ENCODE assay signal across 1 cellular context in genomic region chr12:92070864-92071445, GRCh38.
TF ChIP-seq lines count a peak whose summit lies in the region.

No MANE protein-coding gene starts in this region.

TF ChIP-seq in HepG2, 621 proteins besides CTCF, POLR2A, EP300 and RAD21 (continued from another document and continues in another):
- peak; percentile 95 for TF ChIP-seq ZGPAT (CRISPR knock-in tag; IDR thresholded peaks at IDR 0.05)
- TF ChIP-seq, protein P1, sequence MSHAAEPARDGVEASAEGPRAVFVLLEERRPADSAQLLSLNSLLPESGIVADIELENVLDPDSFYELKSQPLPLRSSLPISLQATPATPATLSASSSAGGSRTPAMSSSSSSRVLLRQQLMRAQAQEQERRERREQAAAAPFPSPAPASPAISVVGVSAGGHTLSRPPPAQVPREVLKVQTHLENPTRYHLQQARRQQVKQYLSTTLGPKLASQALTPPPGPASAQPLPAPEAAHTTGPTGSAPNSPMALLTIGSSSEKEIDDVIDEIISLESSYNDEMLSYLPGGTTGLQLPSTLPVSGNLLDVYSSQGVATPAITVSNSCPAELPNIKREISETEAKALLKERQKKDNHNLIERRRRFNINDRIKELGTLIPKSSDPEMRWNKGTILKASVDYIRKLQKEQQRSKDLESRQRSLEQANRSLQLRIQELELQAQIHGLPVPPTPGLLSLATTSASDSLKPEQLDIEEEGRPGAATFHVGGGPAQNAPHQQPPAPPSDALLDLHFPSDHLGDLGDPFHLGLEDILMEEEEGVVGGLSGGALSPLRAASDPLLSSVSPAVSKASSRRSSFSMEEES (CRISPR knock-in tag; IDR thresholded peaks at IDR 0.05): peak; percentile 77
- peak; percentile 78 for TF ChIP-seq NR2F6 (IDR thresholded peaks at IDR 0.05)
- TF ChIP-seq NR2F6 (CRISPR knock-in tag; IDR thresholded peaks at IDR 0.05): peak; percentile 85
- TF ChIP-seq BCL6 (CRISPR knock-in tag; IDR thresholded peaks at IDR 0.05): peak; percentile 95
- TF ChIP-seq ZUFSP (CRISPR knock-in tag; IDR thresholded peaks at IDR 0.05; ENCODE audit: borderline replicate concordance): no peak
- TF ChIP-seq RXRB (CRISPR knock-in tag; IDR thresholded peaks at IDR 0.05; ENCODE audit: borderline replicate concordance): peak; percentile 91
- 0 out of 2 replicates have a peak, but pooled peaks have one; percentile 75 for TF ChIP-seq SP140L (CRISPR knock-in tag; IDR thresholded peaks at IDR 0.05; ENCODE audit: borderline replicate concordance)
- TF ChIP-seq ZNF775 (CRISPR knock-in tag; IDR thresholded peaks at IDR 0.05; ENCODE audit: borderline replicate concordance): no peak
- no peak for TF ChIP-seq BORCS8-MEF2B (CRISPR knock-in tag; IDR thresholded peaks at IDR 0.05)
- TF ChIP-seq TEAD2 (CRISPR knock-in tag; IDR thresholded peaks at IDR 0.05): no peak
- TF ChIP-seq MLX (CRISPR knock-in tag; IDR thresholded peaks at IDR 0.05): peak; percentile 62; the same call in 1 of the 2 replicates
- no peak for TF ChIP-seq LCORL (IDR thresholded peaks at IDR 0.05)
- TF ChIP-seq LCORL (CRISPR knock-in tag; IDR thresholded peaks at IDR 0.05): 0 out of 2 replicates have a peak, but pooled peaks have one; percentile 42
- no peak for TF ChIP-seq NONO (IDR thresholded peaks at IDR 0.05)
- peak; percentile 67; the same call in 1 of the 2 replicates for TF ChIP-seq NONO (CRISPR knock-in tag; conservative IDR thresholded peaks at IDR 0.05)
- TF ChIP-seq ZNF33B (CRISPR knock-in tag; IDR thresholded peaks at IDR 0.05): no peak
- 0 out of 2 replicates have a peak, but pooled peaks have one; percentile 28 for TF ChIP-seq SALL2 (CRISPR knock-in tag; IDR thresholded peaks at IDR 0.05)
- TF ChIP-seq ZNF792 (CRISPR knock-in tag; IDR thresholded peaks at IDR 0.05): peak; percentile 91
- TF ChIP-seq MTF2 (CRISPR knock-in tag; IDR thresholded peaks at IDR 0.05; ENCODE audit: borderline replicate concordance): no peak
- TF ChIP-seq CHD2 (IDR thresholded peaks at IDR 0.05; ENCODE audit: low read depth, low read length): no peak
- TF ChIP-seq NCOA2 (CRISPR knock-in tag; IDR thresholded peaks at IDR 0.05): peak; percentile 93
- TF ChIP-seq CERS6 (CRISPR knock-in tag; IDR thresholded peaks at IDR 0.05): no peak
- no peak for TF ChIP-seq SOX6 (IDR thresholded peaks at IDR 0.05)
- peak; percentile 87 for TF ChIP-seq SOX6 (CRISPR knock-in tag; IDR thresholded peaks at IDR 0.05)
- TF ChIP-seq KDM3A (CRISPR knock-in tag; IDR thresholded peaks at IDR 0.05; ENCODE audit: low read depth): peak; percentile 63; the same call in 1 of the 2 replicates
- TF ChIP-seq ZSCAN25 (CRISPR knock-in tag; IDR thresholded peaks at IDR 0.05): no peak
- TF ChIP-seq NFKBIZ (CRISPR knock-in tag; IDR thresholded peaks at IDR 0.05): peak; percentile 88
- peak; percentile 85 for TF ChIP-seq ZNF609 (CRISPR knock-in tag; IDR thresholded peaks at IDR 0.05; ENCODE audit: borderline replicate concordance)
- TF ChIP-seq SP1 (IDR thresholded peaks at IDR 0.05): no peak
- peak; percentile 38; the same call in 1 of the 2 replicates for TF ChIP-seq SP1 (CRISPR knock-in tag; IDR thresholded peaks at IDR 0.05)
- peak; percentile 49; the same call in 1 of the 2 replicates for TF ChIP-seq SPEN (CRISPR knock-in tag; IDR thresholded peaks at IDR 0.05; ENCODE audit: low read depth)
- TF ChIP-seq, protein P2, sequence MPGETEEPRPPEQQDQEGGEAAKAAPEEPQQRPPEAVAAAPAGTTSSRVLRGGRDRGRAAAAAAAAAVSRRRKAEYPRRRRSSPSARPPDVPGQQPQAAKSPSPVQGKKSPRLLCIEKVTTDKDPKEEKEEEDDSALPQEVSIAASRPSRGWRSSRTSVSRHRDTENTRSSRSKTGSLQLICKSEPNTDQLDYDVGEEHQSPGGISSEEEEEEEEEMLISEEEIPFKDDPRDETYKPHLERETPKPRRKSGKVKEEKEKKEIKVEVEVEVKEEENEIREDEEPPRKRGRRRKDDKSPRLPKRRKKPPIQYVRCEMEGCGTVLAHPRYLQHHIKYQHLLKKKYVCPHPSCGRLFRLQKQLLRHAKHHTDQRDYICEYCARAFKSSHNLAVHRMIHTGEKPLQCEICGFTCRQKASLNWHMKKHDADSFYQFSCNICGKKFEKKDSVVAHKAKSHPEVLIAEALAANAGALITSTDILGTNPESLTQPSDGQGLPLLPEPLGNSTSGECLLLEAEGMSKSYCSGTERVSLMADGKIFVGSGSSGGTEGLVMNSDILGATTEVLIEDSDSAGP (CRISPR knock-in tag; IDR thresholded peaks at IDR 0.05; ENCODE audit: borderline replicate concordance): no peak
- TF ChIP-seq, protein P3, sequence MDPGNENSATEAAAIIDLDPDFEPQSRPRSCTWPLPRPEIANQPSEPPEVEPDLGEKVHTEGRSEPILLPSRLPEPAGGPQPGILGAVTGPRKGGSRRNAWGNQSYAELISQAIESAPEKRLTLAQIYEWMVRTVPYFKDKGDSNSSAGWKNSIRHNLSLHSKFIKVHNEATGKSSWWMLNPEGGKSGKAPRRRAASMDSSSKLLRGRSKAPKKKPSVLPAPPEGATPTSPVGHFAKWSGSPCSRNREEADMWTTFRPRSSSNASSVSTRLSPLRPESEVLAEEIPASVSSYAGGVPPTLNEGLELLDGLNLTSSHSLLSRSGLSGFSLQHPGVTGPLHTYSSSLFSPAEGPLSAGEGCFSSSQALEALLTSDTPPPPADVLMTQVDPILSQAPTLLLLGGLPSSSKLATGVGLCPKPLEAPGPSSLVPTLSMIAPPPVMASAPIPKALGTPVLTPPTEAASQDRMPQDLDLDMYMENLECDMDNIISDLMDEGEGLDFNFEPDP (CRISPR knock-in tag; conservative IDR thresholded peaks at IDR 0.05): 0 out of 2 replicates have a peak, but pooled peaks have one; percentile 42
- peak; percentile 87 for TF ChIP-seq FOSL2 (CRISPR knock-in tag; IDR thresholded peaks at IDR 0.05)
- TF ChIP-seq HNRNPL (IDR thresholded peaks at IDR 0.05; ENCODE audit: low read depth, low read length): no peak
- TF ChIP-seq NPAS2 (CRISPR knock-in tag; IDR thresholded peaks at IDR 0.05; ENCODE audit: borderline replicate concordance): no peak
- TF ChIP-seq NFYC (CRISPR knock-in tag; IDR thresholded peaks at IDR 0.05): no peak
- TF ChIP-seq ZNF160 (CRISPR knock-in tag; IDR thresholded peaks at IDR 0.05): no peak
- TF ChIP-seq RAD51 (IDR thresholded peaks at IDR 0.05; ENCODE audit: borderline replicate concordance): no peak
- no peak for TF ChIP-seq PBX2 (CRISPR knock-in tag; IDR thresholded peaks at IDR 0.05)
- TF ChIP-seq PITX1 (CRISPR knock-in tag; IDR thresholded peaks at IDR 0.05): peak; percentile 67; the same call in 1 of the 2 replicates
- TF ChIP-seq, protein P4, sequence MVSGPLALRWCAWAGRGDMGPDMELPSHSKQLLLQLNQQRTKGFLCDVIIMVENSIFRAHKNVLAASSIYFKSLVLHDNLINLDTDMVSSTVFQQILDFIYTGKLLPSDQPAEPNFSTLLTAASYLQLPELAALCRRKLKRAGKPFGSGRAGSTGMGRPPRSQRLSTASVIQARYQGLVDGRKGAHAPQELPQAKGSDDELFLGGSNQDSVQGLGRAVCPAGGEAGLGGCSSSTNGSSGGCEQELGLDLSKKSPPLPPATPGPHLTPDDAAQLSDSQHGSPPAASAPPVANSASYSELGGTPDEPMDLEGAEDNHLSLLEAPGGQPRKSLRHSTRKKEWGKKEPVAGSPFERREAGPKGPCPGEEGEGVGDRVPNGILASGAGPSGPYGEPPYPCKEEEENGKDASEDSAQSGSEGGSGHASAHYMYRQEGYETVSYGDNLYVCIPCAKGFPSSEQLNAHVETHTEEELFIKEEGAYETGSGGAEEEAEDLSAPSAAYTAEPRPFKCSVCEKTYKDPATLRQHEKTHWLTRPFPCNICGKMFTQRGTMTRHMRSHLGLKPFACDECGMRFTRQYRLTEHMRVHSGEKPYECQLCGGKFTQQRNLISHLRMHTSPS (CRISPR knock-in tag; IDR thresholded peaks at IDR 0.05; ENCODE audit: low read depth): no peak
- peak; percentile 91 for TF ChIP-seq TGIF2 (CRISPR knock-in tag; IDR thresholded peaks at IDR 0.05)
- TF ChIP-seq, protein P5, sequence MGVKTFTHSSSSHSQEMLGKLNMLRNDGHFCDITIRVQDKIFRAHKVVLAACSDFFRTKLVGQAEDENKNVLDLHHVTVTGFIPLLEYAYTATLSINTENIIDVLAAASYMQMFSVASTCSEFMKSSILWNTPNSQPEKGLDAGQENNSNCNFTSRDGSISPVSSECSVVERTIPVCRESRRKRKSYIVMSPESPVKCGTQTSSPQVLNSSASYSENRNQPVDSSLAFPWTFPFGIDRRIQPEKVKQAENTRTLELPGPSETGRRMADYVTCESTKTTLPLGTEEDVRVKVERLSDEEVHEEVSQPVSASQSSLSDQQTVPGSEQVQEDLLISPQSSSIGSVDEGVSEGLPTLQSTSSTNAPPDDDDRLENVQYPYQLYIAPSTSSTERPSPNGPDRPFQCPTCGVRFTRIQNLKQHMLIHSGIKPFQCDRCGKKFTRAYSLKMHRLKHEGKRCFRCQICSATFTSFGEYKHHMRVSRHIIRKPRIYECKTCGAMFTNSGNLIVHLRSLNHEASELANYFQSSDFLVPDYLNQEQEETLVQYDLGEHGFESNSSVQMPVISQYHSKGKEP (CRISPR knock-in tag; IDR thresholded peaks at IDR 0.05): no peak
- no peak for TF ChIP-seq ZNF761 (CRISPR knock-in tag; conservative IDR thresholded peaks at IDR 0.05)
- no peak for TF ChIP-seq NCOA1 (CRISPR knock-in tag; IDR thresholded peaks at IDR 0.05)
- TF ChIP-seq YEATS4 (CRISPR knock-in tag; IDR thresholded peaks at IDR 0.05; ENCODE audit: borderline replicate concordance): peak; percentile 80
